In genomic region chr18:35054401-35054800, GRCh38 we compare ENCODE assay signal across 26 cellular contexts. TPM values are rescaled to one million over a fixed set of nuclear protein-coding genes. Genes with fewer than 3 reads are reported as not detected.
DNase-seq lines count a peak whose midpoint lies in the region; ATAC-seq, FAIRE-seq and TF ChIP-seq lines count a peak whose summit lies in the region.
"Had no signal": no experiment of that assay in that cellular context is flagged by ENCODE, and none has a peak within 500 bp of the region (broad histone marks: within the 10 kb centered on the region; RNA-seq: fewer than 3 reads in every experiment).

No MANE protein-coding gene starts in this region.

- intact Hi-C loops in natural killer cell (cut with micrococcal nuclease) (no loop called here), gastrocnemius medialis (cut with DNase I; ENCODE audit: low total_unique reads) (no loop called here)

- POLR2A ChIA-PET in T-cell (lab: Charles Lee), result interaction anchor here in 1 of 2 donors (0.7 to 1.4 kb wide), 3 partner anchors 10 to 54 kb away, joined by 3 read pairs; no protein-coding TSS in a partner anchor

- no peaks in the 10 kb centered on the region for H3K36me3 ChIP-seq in gastrocnemius medialis
- H3K36me3 ChIP-seq: BE2C, HAP-1 had no signal

- H3K9me3 ChIP-seq in T-helper 17 cell (ENCODE audit: control insufficient read depth, low read length, poor library complexity, severe bottlenecking) (no peaks in the 10 kb centered on the region), gastrocnemius medialis (no peaks in the 10 kb centered on the region)
- H3K9me3 ChIP-seq: A549, BE2C, Caco-2, HAP-1 had no signal

- H3K27me3 Mint-ChIP-seq in natural killer cell (ENCODE audit: low read depth in 2 of 2) (no peaks in the 10 kb centered on the region), T-helper 17 cell (no peaks in the 10 kb centered on the region), immature natural killer cell (ENCODE audit: low read depth in 3 of 3) (peaks cover 1 to 21% (median 15%) of the 10 kb centered on the region in 3 donors), T-cell (no peaks in the 10 kb centered on the region)
- no peaks in the 10 kb centered on the region for H3K27me3 Mint-ChIP-seq in natural killer cell treated with Interleukin-12 subunit alpha and Interleukin-12 subunit beta and Interleukin-15 and Interleukin-18, amount 100 ng/mL, for 72 hours

- no peaks in the 10 kb centered on the region for H3K27me3 ChIP-seq in gastrocnemius medialis
- H3K27me3 ChIP-seq: BE2C had no signal

- in situ Hi-C loops in gastrocnemius medialis (cut with MboI; ENCODE audit: low sequenced_read_pairs in 4 of 4), result no loop called here

- peaks cover 80% of the 10 kb centered on the region in 2 donors for H3K4me1 Mint-ChIP-seq in natural killer cell
- peaks cover 57 to 59% of the 10 kb centered on the region in 2 donors for H3K4me1 Mint-ChIP-seq in natural killer cell treated with Interleukin-12 subunit alpha and Interleukin-12 subunit beta and Interleukin-15 and Interleukin-18, amount 100 ng/mL, for 72 hours (ENCODE audit: low read depth in 2 of 2)
- peaks cover 50% of the 10 kb centered on the region for H3K4me1 Mint-ChIP-seq in T-helper 17 cell
- H3K4me1 Mint-ChIP-seq in immature natural killer cell, result peaks cover 77 to 97% of the 10 kb centered on the region in 2 donors
- peaks cover 79 to 82% (median 80%) of the 10 kb centered on the region in 3 donors for H3K4me1 Mint-ChIP-seq in T-cell

- peaks cover 61 to 88% of the 10 kb centered on the region in 2 donors for H3K4me1 ChIP-seq in gastrocnemius medialis
- H3K4me1 ChIP-seq: Caco-2 had no signal

- no peaks in the 10 kb centered on the region for H3K36me3 Mint-ChIP-seq in natural killer cell
- no peaks in the 10 kb centered on the region for H3K36me3 Mint-ChIP-seq in natural killer cell treated with Interleukin-12 subunit alpha and Interleukin-12 subunit beta and Interleukin-15 and Interleukin-18, amount 100 ng/mL, for 72 hours
- H3K36me3 Mint-ChIP-seq in T-helper 17 cell (ENCODE audit: low read depth), result peaks cover 2% of the 10 kb centered on the region
- H3K36me3 Mint-ChIP-seq in immature natural killer cell, result no peaks in the 10 kb centered on the region
- H3K36me3 Mint-ChIP-seq in T-cell, result peaks cover 12% of the 10 kb centered on the region

- H3K9me3 Mint-ChIP-seq in natural killer cell (no peaks in the 10 kb centered on the region), immature natural killer cell (no peaks in the 10 kb centered on the region), T-cell (no peaks in the 10 kb centered on the region)
- H3K9me3 Mint-ChIP-seq in natural killer cell treated with Interleukin-12 subunit alpha and Interleukin-12 subunit beta and Interleukin-15 and Interleukin-18, amount 100 ng/mL, for 72 hours, result no peaks in the 10 kb centered on the region
- H3K9me3 Mint-ChIP-seq: CD4-positive, CD25-positive, alpha-beta regulatory T cell; CD8-positive, alpha-beta T cell; HFFc6 had no signal

- DNase-seq in natural killer cell (no peak), T-helper 17 cell (no peak), immature natural killer cell (no peak), gastrocnemius medialis (peak; percentile 17 to 45), D721Med (ENCODE audit: insufficient read length, low spot score) (no peak), T-cell (no peak)
- DNase-seq in natural killer cell treated with Interleukin-12 subunit alpha and Interleukin-12 subunit beta and Interleukin-15 and Interleukin-18, amount 100 ng/mL, for 72 hours (ENCODE audit: low spot score), result no peak
- DNase-seq: 8988T; ACHN; AML-193; BE2C; Caco-2; CD4-positive, CD25-positive, alpha-beta regulatory T cell; CD8-positive, alpha-beta T cell; DMS 273 treated with DMSO at 0.1 percent for 48 hours; DMS53; DMS79 treated with DMSO at 0.1 percent for 48 hours; GF-D8; GOT3; HFFc6 had no signal

- H3K4me3 Mint-ChIP-seq in natural killer cell (peak overlapping the region; percentile 35), T-helper 17 cell (no peak overlapping the region), immature natural killer cell (no peak overlapping the region), T-cell (no peak overlapping the region)
- H3K4me3 Mint-ChIP-seq in natural killer cell treated with Interleukin-12 subunit alpha and Interleukin-12 subunit beta and Interleukin-15 and Interleukin-18, amount 100 ng/mL, for 72 hours, result no peak overlapping the region
- H3K4me3 Mint-ChIP-seq: CD4-positive, CD25-positive, alpha-beta regulatory T cell; CD8-positive, alpha-beta T cell; HFFc6 had no signal

- ATAC-seq in natural killer cell (no peak), T-helper 17 cell (no peak), gastrocnemius medialis (peak; percentile 19 to 59), T-cell (replicated peaks in 1 of 4) (no peak), HG03354 (IDR thresholded peaks at IDR 0.05; ENCODE audit: poor library complexity, severe bottlenecking, unreplicated experiment) (no peak)
- ATAC-seq in natural killer cell treated with Interleukin-12 subunit alpha and Interleukin-12 subunit beta and Interleukin-15 and Interleukin-18, amount 100 ng/mL, for 72 hours, result no peak
- ATAC-seq: A549; CD8-positive, alpha-beta T cell had no signal

- no peak overlapping the region for H3K4me3 ChIP-seq in gastrocnemius medialis
- H3K4me3 ChIP-seq: A549, HAP-1 had no signal

- H3K27ac Mint-ChIP-seq in natural killer cell (peak overlapping the region; percentile 12 to 22), T-helper 17 cell (peak overlapping the region; percentile 84), immature natural killer cell (peak overlapping the region in 4 of 6 donors; percentile 11 to 48 (median 12)), T-cell (no peak overlapping the region)
- peak overlapping the region in 1 of 2 donors; percentile 43 for H3K27ac Mint-ChIP-seq in natural killer cell treated with Interleukin-12 subunit alpha and Interleukin-12 subunit beta and Interleukin-15 and Interleukin-18, amount 100 ng/mL, for 72 hours
- H3K27ac Mint-ChIP-seq: CD8-positive, alpha-beta T cell; HFFc6 had no signal

- peak overlapping the region; percentile 63 to 90 (median 83) for H3K27ac ChIP-seq in gastrocnemius medialis
- H3K27ac ChIP-seq: A549, C4-2B had no signal

- TF ChIP-seq CTCF in natural killer cell (IDR thresholded peaks at IDR 0.05) (no peak), gastrocnemius medialis (IDR thresholded peaks at IDR 0.05 in 4 of 5, conservative IDR thresholded peaks at IDR 0.05 in 1 of 5) (no peak), D721Med (IDR thresholded peaks at IDR 0.05; ENCODE audit: insufficient read depth, missing control alignments) (no peak)

- CTCF ChIA-PET in T-cell (lab: Charles Lee), result no interaction called here

- no peak for FAIRE-seq in D721Med (lab: Jason Lieb, UNC)
- FAIRE-seq: A549, GM18507, H54 had no signal

- TF ChIP-seq POLR2A in gastrocnemius medialis (IDR thresholded peaks at IDR 0.05), result no peak

RNA-seq across cellular contexts. Expression of gene MAPRE2, which starts 13.2 kb away (rescaled TPM):
- total RNA-seq in natural killer cell (100 to 1,000 TPM; 159 to 283 (median 207) TPM), T-helper 17 cell (100 to 1,000 TPM in 1 of 2 donors, 10 to 100 TPM in 1; 91.4 to 111 TPM), gastrocnemius medialis (10 to 100 TPM; 21.3 to 46.2 (median 34.4) TPM), T-cell (10 to 100 TPM; 45.6 to 96.7 (median 53.9) TPM)
- total RNA-seq in natural killer cell treated with Interleukin-12 subunit alpha and Interleukin-12 subunit beta and Interleukin-15 and Interleukin-18, amount 100 ng/mL, for 72 hours, result 10 to 100 TPM; 32.8 to 44.4 TPM
- polyA plus RNA-seq in immature natural killer cell, result 100 to 1,000 TPM; 134 to 265 (median 224) TPM

Comparison
In these comparisons a context has a peak if more than half of its experiments do, and no peak if none do; other contexts are left out.
1. ATAC-seq: peak in gastrocnemius medialis (2 of 2); none in natural killer cell (0 of 3), natural killer cell treated with Interleukin-12 subunit alpha and Interleukin-12 subunit beta and Interleukin-15 and Interleukin-18, amount 100 ng/mL, for 72 hours (0 of 2), T-helper 17 cell (single experiment), T-cell (0 of 4) and HG03354 (single experiment).
2. DNase-seq: peak in gastrocnemius medialis (2 of 2); none in natural killer cell (single experiment), natural killer cell treated with Interleukin-12 subunit alpha and Interleukin-12 subunit beta and Interleukin-15 and Interleukin-18, amount 100 ng/mL, for 72 hours (single experiment), T-helper 17 cell (0 of 3), immature natural killer cell (0 of 3), D721Med (single experiment) and T-cell (0 of 34).
3. H3K27ac Mint-ChIP-seq: peak in natural killer cell (2 of 2), T-helper 17 cell (single experiment) and immature natural killer cell (4 of 6); none in T-cell (0 of 2).